In the genomic region with DNA sequence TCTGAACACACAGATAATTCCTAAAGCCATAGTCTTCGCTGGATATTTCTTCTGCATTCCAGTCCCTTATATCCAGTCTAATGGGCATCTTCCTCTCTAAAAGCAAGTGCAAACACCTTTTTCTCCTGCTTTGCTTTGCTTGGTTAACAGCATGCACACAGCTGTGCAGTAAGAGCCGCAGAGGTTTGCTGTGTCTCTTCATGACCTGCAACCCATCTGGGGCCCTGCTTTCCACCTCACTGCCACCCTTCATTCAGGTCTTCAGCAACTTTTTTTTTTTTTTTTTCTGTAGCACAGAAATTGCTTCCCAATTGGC, we compare ENCODE assay signal across 1 cellular context.
TF ChIP-seq lines count a peak whose summit lies in the region.

No MANE protein-coding gene starts in this region.

TF ChIP-seq in GM12878, 131 proteins besides CTCF, POLR2A, EP300 and RAD21 (continued from another document):
- TF ChIP-seq ZNF592 (IDR thresholded peaks at IDR 0.05) (no peak), ATF7 (IDR thresholded peaks at IDR 0.05; ENCODE audit: low read depth) (no peak), MLLT1 (IDR thresholded peaks at IDR 0.05) (no peak), BRCA1 (IDR thresholded peaks at IDR 0.05; ENCODE audit: low read depth, low read length) (no peak), MEF2B (IDR thresholded peaks at IDR 0.05; ENCODE audit: partially characterized antibody, poor library complexity, severe bottlenecking) (no peak), TCF7 (IDR thresholded peaks at IDR 0.05; ENCODE audit: borderline replicate concordance) (no peak), SIN3A (IDR thresholded peaks at IDR 0.05; ENCODE audit: low read depth, low read length) (no peak), ZNF384 (IDR thresholded peaks at IDR 0.05; ENCODE audit: borderline replicate concordance, low read depth, low read length) (no peak), SMAD1 (IDR thresholded peaks at IDR 0.05; ENCODE audit: low read depth, partially characterized antibody) (no peak), ZSCAN29 (IDR thresholded peaks at IDR 0.05) (no peak), SMARCA5 (IDR thresholded peaks at IDR 0.05) (no peak)
- TF ChIP-seq, protein P1, sequence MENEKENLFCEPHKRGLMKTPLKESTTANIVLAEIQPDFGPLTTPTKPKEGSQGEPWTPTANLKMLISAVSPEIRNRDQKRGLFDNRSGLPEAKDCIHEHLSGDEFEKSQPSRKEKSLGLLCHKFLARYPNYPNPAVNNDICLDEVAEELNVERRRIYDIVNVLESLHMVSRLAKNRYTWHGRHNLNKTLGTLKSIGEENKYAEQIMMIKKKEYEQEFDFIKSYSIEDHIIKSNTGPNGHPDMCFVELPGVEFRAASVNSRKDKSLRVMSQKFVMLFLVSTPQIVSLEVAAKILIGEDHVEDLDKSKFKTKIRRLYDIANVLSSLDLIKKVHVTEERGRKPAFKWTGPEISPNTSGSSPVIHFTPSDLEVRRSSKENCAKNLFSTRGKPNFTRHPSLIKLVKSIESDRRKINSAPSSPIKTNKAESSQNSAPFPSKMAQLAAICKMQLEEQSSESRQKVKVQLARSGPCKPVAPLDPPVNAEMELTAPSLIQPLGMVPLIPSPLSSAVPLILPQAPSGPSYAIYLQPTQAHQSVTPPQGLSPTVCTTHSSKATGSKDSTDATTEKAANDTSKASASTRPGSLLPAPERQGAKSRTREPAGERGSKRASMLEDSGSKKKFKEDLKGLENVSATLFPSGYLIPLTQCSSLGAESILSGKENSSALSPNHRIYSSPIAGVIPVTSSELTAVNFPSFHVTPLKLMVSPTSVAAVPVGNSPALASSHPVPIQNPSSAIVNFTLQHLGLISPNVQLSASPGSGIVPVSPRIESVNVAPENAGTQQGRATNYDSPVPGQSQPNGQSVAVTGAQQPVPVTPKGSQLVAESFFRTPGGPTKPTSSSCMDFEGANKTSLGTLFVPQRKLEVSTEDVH (IDR thresholded peaks at IDR 0.05; ENCODE audit: low read depth, partially characterized antibody) = no peak
